ENCODE assay signal across 16 cellular contexts in the genomic region with DNA sequence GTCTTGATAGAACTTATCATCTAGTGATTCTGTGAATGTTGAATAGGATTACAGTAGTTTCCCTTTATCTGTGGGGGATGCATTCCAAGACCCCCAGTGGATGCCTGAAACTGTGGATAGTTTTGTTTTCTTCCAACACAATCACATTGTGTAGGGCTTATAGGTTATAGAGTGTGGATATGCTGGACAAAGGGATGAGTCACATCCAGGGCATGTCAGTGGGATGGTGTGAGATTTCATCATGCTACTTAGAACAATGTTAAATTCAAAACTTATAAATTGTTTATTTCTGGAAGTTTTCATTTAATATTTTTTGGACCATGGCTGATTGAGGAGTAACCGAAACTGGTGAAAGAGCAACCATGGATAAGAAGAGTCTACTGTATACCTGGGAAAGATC.
A peak's percentile ranks its signal among the peaks of the same experiment; 100 is the strongest.
DNase-seq lines count a peak whose midpoint lies in the region; ATAC-seq, FAIRE-seq and TF ChIP-seq lines count a peak whose summit lies in the region.
"Had no signal": no experiment of that assay in that cellular context is flagged by ENCODE, and none has a peak within 500 bp of the region (broad histone marks: within the 10 kb centered on the region; RNA-seq: fewer than 3 reads in every experiment).

No MANE protein-coding gene starts in this region.

- no peak overlapping the region for H3K27ac Mint-ChIP-seq in activated naive CD8-positive, alpha-beta T cell treated with anti-CD3 and anti-CD28 coated beads for 36 hours
- H3K27ac Mint-ChIP-seq in CD14-positive monocyte, result no peak overlapping the region
- H3K27ac Mint-ChIP-seq: HFFc6 had no signal

- H3K27me3 ChIP-seq in MG63, result no peaks in the 10 kb centered on the region
- H3K27me3 ChIP-seq in bronchial epithelial cell (ENCODE audit: control insufficient read depth, insufficient read depth, low read length), result no peaks in the 10 kb centered on the region
- H3K27me3 ChIP-seq: dorsolateral prefrontal cortex had no signal

- no peaks in the 10 kb centered on the region for H3K4me1 Mint-ChIP-seq in activated naive CD8-positive, alpha-beta T cell treated with anti-CD3 and anti-CD28 coated beads for 36 hours
- no peaks in the 10 kb centered on the region for H3K4me1 Mint-ChIP-seq in CD14-positive monocyte

- DNase-seq in COLO829 (ENCODE audit: low spot score), result peak; percentile 16
- DNase-seq in MG63, result peak; percentile 28
- DNase-seq in bronchial epithelial cell (ENCODE audit: low read depth), result peak; percentile 78
- DNase-seq in glomerular visceral epithelial cell (ENCODE audit: extremely low spot score), result peak; percentile 39
- DNase-seq in cerebellar cortex (ENCODE audit: low spot score), result no peak
- no peak for DNase-seq in activated naive CD8-positive, alpha-beta T cell treated with anti-CD3 and anti-CD28 coated beads for 36 hours
- DNase-seq in CD14-positive monocyte (ENCODE audit: low spot score), result no peak
- DNase-seq: activated T-cell treated with anti-CD3 and anti-CD28 coated beads for 4 hours, amygdala, dorsolateral prefrontal cortex, head of caudate nucleus, HFFc6, left cardiac atrium, MM.1S, NCI-H2029 had no signal

- intact Hi-C loops in CD14-positive monocyte (cut with micrococcal nuclease), result no loop called here

- no peaks in the 10 kb centered on the region for H3K36me3 Mint-ChIP-seq in activated naive CD8-positive, alpha-beta T cell treated with anti-CD3 and anti-CD28 coated beads for 36 hours
- no peaks in the 10 kb centered on the region for H3K36me3 Mint-ChIP-seq in CD14-positive monocyte

- H3K4me3 ChIP-seq in MG63 (no peak overlapping the region), bronchial epithelial cell (ENCODE audit: low read depth, low read length) (no peak overlapping the region)
- H3K4me3 ChIP-seq: dorsolateral prefrontal cortex had no signal

- no peak for FAIRE-seq in bronchial epithelial cell (lab: Jason Lieb, UNC)

- H3K9me3 Mint-ChIP-seq in activated naive CD8-positive, alpha-beta T cell treated with anti-CD3 and anti-CD28 coated beads for 36 hours, result no peaks in the 10 kb centered on the region
- peaks cover 0 to 4% (median 0%) of the 10 kb centered on the region in 7 donors for H3K9me3 Mint-ChIP-seq in CD14-positive monocyte

- no peak for ATAC-seq in GM19324 (IDR thresholded peaks at IDR 0.05; ENCODE audit: low FRiP score, unreplicated experiment)
- ATAC-seq: left cardiac atrium had no signal

- H3K9me3 ChIP-seq in MG63, result no peaks in the 10 kb centered on the region

- H3K27me3 Mint-ChIP-seq in activated naive CD8-positive, alpha-beta T cell treated with anti-CD3 and anti-CD28 coated beads for 36 hours, result no peaks in the 10 kb centered on the region
- H3K27me3 Mint-ChIP-seq in CD14-positive monocyte (ENCODE audit: low read depth in 3 of 3), result no peaks in the 10 kb centered on the region

- TF ChIP-seq CTCF in bronchial epithelial cell (IDR thresholded peaks at IDR 0.05; ENCODE audit: insufficient read depth, low read length, severe bottlenecking) (no peak), CD14-positive monocyte (IDR thresholded peaks at IDR 0.05) (no peak)

- H3K36me3 ChIP-seq in MG63 (no peaks in the 10 kb centered on the region), bronchial epithelial cell (ENCODE audit: control insufficient read depth, insufficient read depth, low read length) (no peaks in the 10 kb centered on the region)

- H3K4me3 Mint-ChIP-seq in activated naive CD8-positive, alpha-beta T cell treated with anti-CD3 and anti-CD28 coated beads for 36 hours, result no peak overlapping the region
- no peak overlapping the region for H3K4me3 Mint-ChIP-seq in CD14-positive monocyte
- H3K4me3 Mint-ChIP-seq: HFFc6 had no signal

Comparison
In these comparisons a context has a peak if more than half of its experiments do, and no peak if none do; other contexts are left out.
1. DNase-seq: peak in COLO829 (single experiment), MG63 (single experiment), bronchial epithelial cell (single experiment) and glomerular visceral epithelial cell (single experiment); none in cerebellar cortex (single experiment), activated naive CD8-positive, alpha-beta T cell treated with anti-CD3 and anti-CD28 coated beads for 36 hours (single experiment) and CD14-positive monocyte (single experiment).